ENCODE assay signal across 7 cellular contexts in genomic region chr6:133353061-133353460, GRCh38.
"Had no signal": no experiment of that assay in that cellular context is flagged by ENCODE, and none has a peak within 500 bp of the region (broad histone marks: within the 10 kb centered on the region; RNA-seq: fewer than 3 reads in every experiment).

No MANE protein-coding gene starts in this region.

- DNase-seq: H9, HCEC 1CT, IMR-90 had no signal

- H2AFZ ChIP-seq: GM23338 had no signal

- ATAC-seq: GM23338, HepG2, K562 had no signal

- H3K4me2 ChIP-seq: GM23338 had no signal

- H3K4me3 ChIP-seq: GM23338, K562 had no signal

- H3K27ac ChIP-seq: HL-60 had no signal
